8 cellular contexts compared by ENCODE assay signal in genomic region chr2:221570321-221571107, GRCh38. TPM values are rescaled to one million over a fixed set of nuclear protein-coding genes. Genes with fewer than 3 reads are reported as not detected.
DNase-seq lines count a peak whose midpoint lies in the region; ATAC-seq and TF ChIP-seq lines count a peak whose summit lies in the region.

No MANE protein-coding gene starts in this region.

- H3K4me1 ChIP-seq in esophagus squamous epithelium, result peaks cover 13 to 54% (median 15%) of the 10 kb centered on the region in 3 donors

- no peak for ATAC-seq in HG02588 (IDR thresholded peaks at IDR 0.05; ENCODE audit: unreplicated experiment)
- ATAC-seq in GM19455 (IDR thresholded peaks at IDR 0.05; ENCODE audit: unreplicated experiment), result no peak

- peaks cover 37% of the 10 kb centered on the region for H3K27me3 ChIP-seq in H7 (ENCODE audit: control insufficient read depth, insufficient read depth, low read length)
- H3K27me3 ChIP-seq in esophagus squamous epithelium, result peaks cover 0 to 72% (median 9%) of the 10 kb centered on the region in 4 donors

- H3K36me3 ChIP-seq in H7 (replicated peaks; ENCODE audit: control insufficient read depth, insufficient read depth, low read length) (no peaks in the 10 kb centered on the region), esophagus squamous epithelium (peaks cover 0 to 4% (median 0%) of the 10 kb centered on the region in 3 donors)

- peaks cover 78% of the 10 kb centered on the region for H3K27me3 Mint-ChIP-seq in neural crest cell (ENCODE audit: low read depth)

- no peak for DNase-seq in AG04449 (ENCODE audit: low read depth, low spot score)
- peak; percentile 45 for DNase-seq in H7
- DNase-seq in activated CD4-positive, alpha-beta T cell treated with anti-CD3 and anti-CD28 coated beads, Interleukin-2, amount 50 U/mL, for 1 hour, result peak; percentile 10
- no peak for DNase-seq in esophagus squamous epithelium (lab: John Stamatoyannopoulos, UW)
- DNase-seq in neural crest cell (ENCODE audit: low read depth, low spot score), result peak; percentile 23
- no peak for DNase-seq in OCI-M1 (lab: John Stamatoyannopoulos, UW)

- H3K4me3 ChIP-seq in AG04449 (ENCODE audit: low read depth, low read length) (peak overlapping the region; percentile 91), H7 (ENCODE audit: insufficient read depth, low read depth, low read length) (peak overlapping the region; percentile 67), esophagus squamous epithelium (peak overlapping the region; percentile 70 to 87 (median 79))

- CTCF ChIA-PET in AG04449 (lab: Yijun Ruan, JAX), result interaction anchor here (1.3 kb wide), 1 partner anchor 24 kb away, joined by 4 read pairs; no protein-coding TSS in a partner anchor

- intact Hi-C loops in esophagus squamous epithelium (cut with DNase I), result loop anchor here (5.0 to 10.0 kb wide), 2 partner anchors 883 to 1826 kb away; no protein-coding TSS in a partner anchor

- no peak for TF ChIP-seq POLR2A in esophagus squamous epithelium (IDR thresholded peaks at IDR 0.05)

- WGBS in esophagus squamous epithelium, 2 donors, result 6 to 9% methylated on average over 34 to 43 of the region's 43 CpGs

- TF ChIP-seq CTCF in AG04449 (IDR thresholded peaks at IDR 0.05; ENCODE audit: insufficient read depth, low read length, missing control alignments) (peak; percentile 21), esophagus squamous epithelium (IDR thresholded peaks at IDR 0.05) (peak in 1 of 6 experiments; percentile 21), neural crest cell (conservative IDR thresholded peaks at IDR 0.05) (no peak)

- no peaks in the 10 kb centered on the region for H3K9me3 Mint-ChIP-seq in neural crest cell

- POLR2A ChIA-PET in AG04449 (lab: Yijun Ruan, JAX), result no interaction called here

- H3K9me3 ChIP-seq in esophagus squamous epithelium, result no peaks in the 10 kb centered on the region

- peaks cover 65% of the 10 kb centered on the region for H3K4me1 Mint-ChIP-seq in neural crest cell

- H3K36me3 Mint-ChIP-seq in neural crest cell (ENCODE audit: low read depth), result peaks cover 13% of the 10 kb centered on the region

- no peak overlapping the region for H3K27ac ChIP-seq in esophagus squamous epithelium

- peak overlapping the region; percentile 100 for H3K4me3 Mint-ChIP-seq in neural crest cell

- peak overlapping the region; percentile 92 for H3K27ac Mint-ChIP-seq in neural crest cell (ENCODE audit: unreplicated experiment)

RNA-seq across cellular contexts. Expression of gene EPHA4, which starts 1.6 kb away (rescaled TPM):
- total RNA-seq in H7 (2014; rRNA removed; shearing (Covaris generic)), result 9.9 and 20.2 TPM in 2 replicates
- 10 to 100 TPM in 3 of 4 donors, 1 to 10 TPM in 1; 5.9 to 30.3 (median 25.2) TPM for total RNA-seq in esophagus squamous epithelium
- 105 and 108 TPM in 2 replicates for total RNA-seq in neural crest cell

Comparison
In these comparisons a context has a peak if more than half of its experiments do, and no peak if none do; other contexts are left out.
1. DNase-seq: peak in H7 (single experiment), activated CD4-positive, alpha-beta T cell treated with anti-CD3 and anti-CD28 coated beads, Interleukin-2, amount 50 U/mL, for 1 hour (single experiment) and neural crest cell (single experiment); none in AG04449 (single experiment), esophagus squamous epithelium (single experiment) and OCI-M1 (single experiment).
2. Peak in every context shown above with its lines, with median percentiles within 50 percentile points of each other: H3K4me3 ChIP-seq.